Comparison of ENCODE assay signal across 1 cellular context in the genomic region with DNA sequence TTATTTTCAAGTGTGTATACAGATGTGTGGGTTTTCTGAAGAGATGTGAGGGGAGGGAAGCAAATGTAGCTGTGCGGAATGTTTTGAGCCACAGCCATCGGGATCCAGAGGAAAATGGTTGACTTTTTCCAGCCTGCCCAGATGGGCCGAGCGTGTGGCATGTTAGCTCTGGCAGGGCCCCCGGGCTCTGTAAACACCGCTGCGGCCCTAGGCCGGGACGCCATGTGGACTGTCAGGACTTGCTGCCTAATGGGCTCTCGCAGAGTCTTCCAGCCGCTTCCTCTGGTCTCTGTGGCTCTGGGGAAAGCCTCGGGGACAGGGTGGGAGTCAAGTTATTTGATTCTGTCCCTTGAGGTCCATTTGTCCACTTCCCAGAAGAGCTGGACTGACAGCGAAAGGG.
TF ChIP-seq lines count a peak whose summit lies in the region.

No MANE protein-coding gene starts in this region.

TF ChIP-seq in GM23338, 12 proteins besides CTCF, POLR2A, EP300 and RAD21 (continued from another document):
- TF ChIP-seq, protein P1, sequence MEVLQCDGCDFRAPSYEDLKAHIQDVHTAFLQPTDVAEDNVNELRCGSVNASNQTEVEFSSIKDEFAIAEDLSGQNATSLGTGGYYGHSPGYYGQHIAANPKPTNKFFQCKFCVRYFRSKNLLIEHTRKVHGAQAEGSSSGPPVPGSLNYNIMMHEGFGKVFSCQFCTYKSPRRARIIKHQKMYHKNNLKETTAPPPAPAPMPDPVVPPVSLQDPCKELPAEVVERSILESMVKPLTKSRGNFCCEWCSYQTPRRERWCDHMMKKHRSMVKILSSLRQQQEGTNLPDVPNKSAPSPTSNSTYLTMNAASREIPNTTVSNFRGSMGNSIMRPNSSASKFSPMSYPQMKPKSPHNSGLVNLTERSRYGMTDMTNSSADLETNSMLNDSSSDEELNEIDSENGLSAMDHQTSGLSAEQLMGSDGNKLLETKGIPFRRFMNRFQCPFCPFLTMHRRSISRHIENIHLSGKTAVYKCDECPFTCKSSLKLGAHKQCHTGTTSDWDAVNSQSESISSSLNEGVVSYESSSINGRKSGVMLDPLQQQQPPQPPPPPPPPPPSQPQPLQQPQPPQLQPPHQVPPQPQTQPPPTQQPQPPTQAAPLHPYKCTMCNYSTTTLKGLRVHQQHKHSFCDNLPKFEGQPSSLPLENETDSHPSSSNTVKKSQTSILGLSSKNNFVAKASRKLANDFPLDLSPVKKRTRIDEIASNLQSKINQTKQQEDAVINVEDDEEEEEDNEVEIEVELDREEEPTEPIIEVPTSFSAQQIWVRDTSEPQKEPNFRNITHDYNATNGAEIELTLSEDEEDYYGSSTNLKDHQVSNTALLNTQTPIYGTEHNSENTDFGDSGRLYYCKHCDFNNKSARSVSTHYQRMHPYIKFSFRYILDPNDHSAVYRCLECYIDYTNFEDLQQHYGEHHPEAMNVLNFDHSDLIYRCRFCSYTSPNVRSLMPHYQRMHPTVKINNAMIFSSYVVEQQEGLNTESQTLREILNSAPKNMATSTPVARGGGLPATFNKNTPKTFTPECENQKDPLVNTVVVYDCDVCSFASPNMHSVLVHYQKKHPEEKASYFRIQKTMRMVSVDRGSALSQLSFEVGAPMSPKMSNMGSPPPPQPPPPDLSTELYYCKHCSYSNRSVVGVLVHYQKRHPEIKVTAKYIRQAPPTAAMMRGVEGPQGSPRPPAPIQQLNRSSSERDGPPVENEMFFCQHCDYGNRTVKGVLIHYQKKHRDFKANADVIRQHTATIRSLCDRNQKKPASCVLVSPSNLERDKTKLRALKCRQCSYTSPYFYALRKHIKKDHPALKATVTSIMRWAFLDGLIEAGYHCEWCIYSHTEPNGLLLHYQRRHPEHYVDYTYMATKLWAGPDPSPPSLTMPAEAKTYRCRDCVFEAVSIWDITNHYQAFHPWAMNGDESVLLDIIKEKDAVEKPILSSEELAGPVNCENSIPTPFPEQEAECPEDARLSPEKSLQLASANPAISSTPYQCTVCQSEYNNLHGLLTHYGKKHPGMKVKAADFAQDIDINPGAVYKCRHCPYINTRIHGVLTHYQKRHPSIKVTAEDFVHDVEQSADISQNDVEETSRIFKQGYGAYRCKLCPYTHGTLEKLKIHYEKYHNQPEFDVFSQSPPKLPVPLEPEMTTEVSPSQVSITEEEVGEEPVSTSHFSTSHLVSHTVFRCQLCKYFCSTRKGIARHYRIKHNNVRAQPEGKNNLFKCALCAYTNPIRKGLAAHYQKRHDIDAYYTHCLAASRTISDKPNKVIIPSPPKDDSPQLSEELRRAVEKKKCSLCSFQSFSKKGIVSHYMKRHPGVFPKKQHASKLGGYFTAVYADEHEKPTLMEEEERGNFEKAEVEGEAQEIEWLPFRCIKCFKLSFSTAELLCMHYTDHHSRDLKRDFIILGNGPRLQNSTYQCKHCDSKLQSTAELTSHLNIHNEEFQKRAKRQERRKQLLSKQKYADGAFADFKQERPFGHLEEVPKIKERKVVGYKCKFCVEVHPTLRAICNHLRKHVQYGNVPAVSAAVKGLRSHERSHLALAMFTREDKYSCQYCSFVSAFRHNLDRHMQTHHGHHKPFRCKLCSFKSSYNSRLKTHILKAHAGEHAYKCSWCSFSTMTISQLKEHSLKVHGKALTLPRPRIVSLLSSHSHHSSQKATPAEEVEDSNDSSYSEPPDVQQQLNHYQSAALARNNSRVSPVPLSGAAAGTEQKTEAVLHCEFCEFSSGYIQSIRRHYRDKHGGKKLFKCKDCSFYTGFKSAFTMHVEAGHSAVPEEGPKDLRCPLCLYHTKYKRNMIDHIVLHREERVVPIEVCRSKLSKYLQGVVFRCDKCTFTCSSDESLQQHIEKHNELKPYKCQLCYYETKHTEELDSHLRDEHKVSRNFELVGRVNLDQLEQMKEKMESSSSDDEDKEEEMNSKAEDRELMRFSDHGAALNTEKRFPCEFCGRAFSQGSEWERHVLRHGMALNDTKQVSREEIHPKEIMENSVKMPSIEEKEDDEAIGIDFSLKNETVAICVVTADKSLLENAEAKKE (CRISPR knock-in tag; IDR thresholded peaks at IDR 0.05) = no peak
- TF ChIP-seq, protein P2, sequence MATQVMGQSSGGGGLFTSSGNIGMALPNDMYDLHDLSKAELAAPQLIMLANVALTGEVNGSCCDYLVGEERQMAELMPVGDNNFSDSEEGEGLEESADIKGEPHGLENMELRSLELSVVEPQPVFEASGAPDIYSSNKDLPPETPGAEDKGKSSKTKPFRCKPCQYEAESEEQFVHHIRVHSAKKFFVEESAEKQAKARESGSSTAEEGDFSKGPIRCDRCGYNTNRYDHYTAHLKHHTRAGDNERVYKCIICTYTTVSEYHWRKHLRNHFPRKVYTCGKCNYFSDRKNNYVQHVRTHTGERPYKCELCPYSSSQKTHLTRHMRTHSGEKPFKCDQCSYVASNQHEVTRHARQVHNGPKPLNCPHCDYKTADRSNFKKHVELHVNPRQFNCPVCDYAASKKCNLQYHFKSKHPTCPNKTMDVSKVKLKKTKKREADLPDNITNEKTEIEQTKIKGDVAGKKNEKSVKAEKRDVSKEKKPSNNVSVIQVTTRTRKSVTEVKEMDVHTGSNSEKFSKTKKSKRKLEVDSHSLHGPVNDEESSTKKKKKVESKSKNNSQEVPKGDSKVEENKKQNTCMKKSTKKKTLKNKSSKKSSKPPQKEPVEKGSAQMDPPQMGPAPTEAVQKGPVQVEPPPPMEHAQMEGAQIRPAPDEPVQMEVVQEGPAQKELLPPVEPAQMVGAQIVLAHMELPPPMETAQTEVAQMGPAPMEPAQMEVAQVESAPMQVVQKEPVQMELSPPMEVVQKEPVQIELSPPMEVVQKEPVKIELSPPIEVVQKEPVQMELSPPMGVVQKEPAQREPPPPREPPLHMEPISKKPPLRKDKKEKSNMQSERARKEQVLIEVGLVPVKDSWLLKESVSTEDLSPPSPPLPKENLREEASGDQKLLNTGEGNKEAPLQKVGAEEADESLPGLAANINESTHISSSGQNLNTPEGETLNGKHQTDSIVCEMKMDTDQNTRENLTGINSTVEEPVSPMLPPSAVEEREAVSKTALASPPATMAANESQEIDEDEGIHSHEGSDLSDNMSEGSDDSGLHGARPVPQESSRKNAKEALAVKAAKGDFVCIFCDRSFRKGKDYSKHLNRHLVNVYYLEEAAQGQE (IDR thresholded peaks at IDR 0.05; ENCODE audit: unreplicated experiment) = no peak
- TF ChIP-seq, protein P3, sequence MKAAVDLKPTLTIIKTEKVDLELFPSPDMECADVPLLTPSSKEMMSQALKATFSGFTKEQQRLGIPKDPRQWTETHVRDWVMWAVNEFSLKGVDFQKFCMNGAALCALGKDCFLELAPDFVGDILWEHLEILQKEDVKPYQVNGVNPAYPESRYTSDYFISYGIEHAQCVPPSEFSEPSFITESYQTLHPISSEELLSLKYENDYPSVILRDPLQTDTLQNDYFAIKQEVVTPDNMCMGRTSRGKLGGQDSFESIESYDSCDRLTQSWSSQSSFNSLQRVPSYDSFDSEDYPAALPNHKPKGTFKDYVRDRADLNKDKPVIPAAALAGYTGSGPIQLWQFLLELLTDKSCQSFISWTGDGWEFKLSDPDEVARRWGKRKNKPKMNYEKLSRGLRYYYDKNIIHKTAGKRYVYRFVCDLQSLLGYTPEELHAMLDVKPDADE (IDR thresholded peaks at IDR 0.05) = no peak
- TF ChIP-seq ZNF114 (CRISPR knock-in tag; IDR thresholded peaks at IDR 0.05) = no peak
- no peak for TF ChIP-seq EZH2 (IDR thresholded peaks at IDR 0.05; ENCODE audit: low read depth, unreplicated experiment)
- TF ChIP-seq JUNB (IDR thresholded peaks at IDR 0.05; ENCODE audit: unreplicated experiment) = no peak
- no peak for TF ChIP-seq NANOG (IDR thresholded peaks at IDR 0.05; ENCODE audit: borderline replicate concordance)
- TF ChIP-seq CREB1 (CRISPR knock-in tag; IDR thresholded peaks at IDR 0.05; ENCODE audit: low read depth) = no peak
- no peak for TF ChIP-seq POLR2AphosphoS5 (IDR thresholded peaks at IDR 0.05; ENCODE audit: low read depth)
